Comparison of ENCODE assay signal across 8 cellular contexts in the genomic region with DNA sequence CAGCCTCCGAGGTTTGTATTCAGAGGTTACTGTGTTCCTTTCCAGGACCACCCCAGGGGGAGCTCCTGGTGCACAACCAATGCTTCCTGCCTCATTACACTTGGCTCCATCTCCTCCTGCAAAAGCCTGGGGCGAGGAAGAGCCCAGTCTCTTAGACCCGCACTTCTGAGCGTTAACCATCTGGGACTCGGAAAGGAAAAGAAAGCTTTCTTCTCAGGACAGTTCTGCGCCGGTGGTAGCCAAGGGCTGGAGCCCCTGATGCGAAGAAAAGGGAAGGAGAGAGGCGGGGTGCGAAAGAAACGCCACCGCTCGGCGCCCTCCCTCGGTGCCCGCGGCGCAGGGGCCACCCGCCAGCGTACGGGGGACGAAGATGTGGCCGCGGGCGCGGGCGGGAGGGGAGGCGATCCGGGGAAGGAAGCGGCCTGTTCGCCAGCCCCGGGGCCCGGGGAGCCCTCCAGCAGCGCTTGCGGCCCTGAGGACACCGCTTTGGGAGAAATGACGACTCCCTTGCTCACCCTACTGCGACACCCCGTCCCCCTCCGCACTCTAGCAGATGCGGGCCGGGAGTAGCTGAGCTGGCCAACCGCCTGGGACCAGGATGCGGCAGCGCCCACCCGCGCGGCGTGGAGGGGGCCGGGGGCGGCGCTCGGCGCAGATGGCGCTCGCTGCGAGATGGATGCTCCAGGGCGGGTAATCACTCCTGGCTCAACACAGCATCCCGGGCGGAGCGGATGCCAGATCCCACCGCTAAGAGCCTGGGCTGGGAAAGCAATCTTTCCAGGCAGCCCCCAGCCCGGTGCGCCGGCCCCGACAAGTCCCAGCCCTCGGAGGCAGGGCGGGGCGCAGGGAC. TPM values are rescaled to one million over a fixed set of nuclear protein-coding genes. Genes with fewer than 3 reads are reported as not detected.
DNase-seq lines count a peak whose midpoint lies in the region; ATAC-seq and TF ChIP-seq lines count a peak whose summit lies in the region.

No MANE protein-coding gene starts in this region.

- in situ Hi-C loops in HAP-1 (cut with MboI; ENCODE audit: low sequenced_read_pairs) = loop anchor here (10.0 kb wide), 1 partner anchor 280 kb away; no protein-coding TSS in a partner anchor

- H3K4me3 ChIP-seq in BJ (ENCODE audit: low read depth, low read length) (peak overlapping the region; percentile 36), HAP-1 (peak overlapping the region; percentile 36), choroid plexus epithelial cell (ENCODE audit: low read depth, low read length) (peak overlapping the region; percentile 60)

- peaks cover 28% of the 10 kb centered on the region for H3K27me3 ChIP-seq in BJ (ENCODE audit: control insufficient read depth, insufficient read depth, low read length)
- peaks cover 63% of the 10 kb centered on the region for H3K27me3 ChIP-seq in HAP-1 (ENCODE audit: low read depth)

- DNase-seq in BJ (ENCODE audit: low read depth) (no peak), HAP-1 (ENCODE audit: low spot score in 2 of 2) (peak; percentile 18 to 42), RPMI8226 (peak; percentile 71), choroid plexus epithelial cell (ENCODE audit: low read depth) (peak; percentile 31), left kidney (ENCODE audit: low read depth, low spot score) (peak; percentile 77), RKO (ENCODE audit: low spot score) (no peak), A172 (ENCODE audit: low spot score) (no peak)
- DNase-seq in stimulated activated naive CD8-positive, alpha-beta T cell treated with anti-CD3 and anti-CD28 coated beads, Interleukin-15, Interleukin-2, amounts not matched to agents 100 U/mL and 50 U/mL, for 24 hours = peak; percentile 44

- no peaks in the 10 kb centered on the region for H3K4me1 ChIP-seq in HAP-1

- POLR2A ChIA-PET in BJ (lab: Charles Lee) = no interaction called here

- H3K36me3 ChIP-seq in BJ (ENCODE audit: control insufficient read depth, insufficient read depth, low read length) (no peaks in the 10 kb centered on the region), HAP-1 (replicated peaks) (no peaks in the 10 kb centered on the region)

- CTCF ChIA-PET in BJ (lab: Yijun Ruan, JAX) = interaction anchor here (1.2 kb wide), 2 partner anchors 9 to 42 kb away, joined by 3 to 4 read pairs; no protein-coding TSS in a partner anchor

- TF ChIP-seq CTCF in BJ (IDR thresholded peaks at IDR 0.05; ENCODE audit: insufficient read depth, low read depth, low read length) (no peak), choroid plexus epithelial cell (conservative IDR thresholded peaks at IDR 0.05; ENCODE audit: low read depth, low read length) (peak; percentile 16)

- no peaks in the 10 kb centered on the region for H3K9me3 ChIP-seq in HAP-1

- peak; percentile 23 for ATAC-seq in stimulated activated naive CD8-positive, alpha-beta T cell treated with anti-CD3 and anti-CD28 coated beads, Interleukin-15, Interleukin-2, amounts not matched to agents 100 U/mL and 50 U/mL, for 24 hours

RNA-seq across cellular contexts. Expression of gene NRCAM, which starts 1.3 kb away (rescaled TPM):
- 1.1 and 1.8 TPM in 2 replicates for polyA plus RNA-seq in BJ (2011; rRNA removed)
- 1.5 and 2.9 TPM in 2 replicates for polyA minus RNA-seq in BJ (2011; rRNA and poly(A)+ RNA removed)
- 0.16 and 0.86 TPM in 2 replicates for total RNA-seq in A172 (2014; rRNA removed; shearing (Covaris generic))

Comparison
In these comparisons a context has a peak if more than half of its experiments do, and no peak if none do; other contexts are left out.
1. DNase-seq: peak in HAP-1 (2 of 2), RPMI8226 (single experiment), choroid plexus epithelial cell (single experiment), left kidney (single experiment) and stimulated activated naive CD8-positive, alpha-beta T cell treated with anti-CD3 and anti-CD28 coated beads, Interleukin-15, Interleukin-2, amounts not matched to agents 100 U/mL and 50 U/mL, for 24 hours (single experiment); none in BJ (single experiment), RKO (single experiment) and A172 (single experiment).
2. Peak in every context shown above with its lines, with median percentiles within 50 percentile points of each other: H3K4me3 ChIP-seq.